Comparison of ENCODE assay signal across 1 cellular context in the genomic region with DNA sequence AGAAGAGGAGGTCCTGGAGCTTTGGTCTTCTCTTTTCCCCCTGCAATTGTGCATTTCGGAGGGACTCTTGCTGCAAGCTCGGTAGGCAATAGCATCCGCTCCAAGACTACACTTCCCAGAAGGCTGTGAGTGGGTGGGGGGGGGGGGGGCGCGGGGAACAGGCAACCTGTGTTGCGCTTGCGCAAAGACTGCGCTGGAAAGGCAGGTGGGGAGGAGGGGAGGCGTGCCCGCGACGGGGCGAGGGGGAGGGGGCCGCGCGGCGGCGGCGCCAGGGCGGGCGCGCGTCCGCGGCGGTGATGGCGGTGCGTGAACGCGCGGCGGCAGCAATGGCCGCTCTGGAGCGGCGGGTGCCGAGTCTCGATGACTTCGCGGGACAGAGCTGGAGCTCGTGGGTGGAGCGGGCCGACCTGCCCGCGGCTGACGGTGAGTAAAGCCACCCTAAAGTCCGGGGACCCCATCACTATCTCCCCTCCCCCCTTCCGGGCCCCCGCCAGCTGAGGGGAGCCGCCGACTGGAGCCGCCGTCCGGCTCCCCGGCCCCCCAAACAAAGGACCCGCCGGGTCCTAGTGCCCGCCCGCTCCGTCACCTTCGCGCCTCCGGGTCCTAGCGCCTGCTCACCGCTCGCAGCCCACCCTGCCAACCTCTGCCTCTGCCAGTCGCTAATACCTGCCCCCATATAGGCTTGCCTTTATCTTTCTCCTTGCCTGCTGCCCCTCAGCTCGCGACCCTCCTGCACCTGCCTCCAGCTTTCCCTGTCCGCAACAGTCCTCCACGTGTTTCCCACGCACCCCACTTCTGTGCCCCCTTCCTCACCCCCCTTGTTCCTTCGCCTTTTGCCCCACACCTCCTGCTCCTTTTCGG.
TF ChIP-seq lines count a peak whose summit lies in the region.

A gene with protein sequence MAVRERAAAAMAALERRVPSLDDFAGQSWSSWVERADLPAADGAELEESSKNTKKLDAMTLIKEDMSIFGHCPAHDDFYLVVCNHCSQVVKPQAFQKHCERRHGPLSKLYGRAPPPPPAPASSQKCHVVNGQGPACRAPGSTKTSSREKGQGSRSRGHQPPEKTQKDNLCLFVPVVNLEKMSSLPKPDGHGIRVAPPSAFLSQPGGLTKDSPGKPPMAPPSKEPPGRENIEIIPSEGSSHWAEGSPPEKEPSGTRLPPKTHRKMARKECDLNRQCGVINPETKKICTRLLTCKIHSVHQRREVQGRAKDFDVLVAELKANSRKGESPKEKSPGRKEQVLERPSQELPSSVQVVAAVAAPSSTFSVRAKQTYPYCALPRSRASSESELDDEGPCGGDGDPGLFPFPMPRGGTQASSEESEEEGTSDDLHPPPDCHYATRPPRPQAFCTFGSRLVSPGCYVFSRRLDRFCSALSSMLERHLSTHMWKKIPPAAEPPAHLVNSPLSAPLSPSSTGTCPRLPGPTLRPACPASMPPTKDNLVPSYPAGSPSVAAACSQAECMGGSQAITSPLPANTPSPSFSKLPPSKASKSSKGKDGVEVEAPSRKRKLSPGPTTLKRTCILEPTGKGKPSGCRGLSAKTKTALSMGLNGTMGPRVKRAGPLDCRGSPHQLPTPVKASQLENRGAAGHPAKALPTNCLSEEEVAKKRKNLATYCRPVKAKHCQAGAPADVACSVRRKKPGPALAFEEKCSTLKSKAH (plus strand): TSS at position 248 of the 861 bp plus-strand sequence. CDS start 49 bp downstream, at position 297.

TF ChIP-seq in WTC11, 78 proteins besides CTCF, POLR2A, EP300 and RAD21 (continued from another document and continues in another):
- TF ChIP-seq, protein P1, sequence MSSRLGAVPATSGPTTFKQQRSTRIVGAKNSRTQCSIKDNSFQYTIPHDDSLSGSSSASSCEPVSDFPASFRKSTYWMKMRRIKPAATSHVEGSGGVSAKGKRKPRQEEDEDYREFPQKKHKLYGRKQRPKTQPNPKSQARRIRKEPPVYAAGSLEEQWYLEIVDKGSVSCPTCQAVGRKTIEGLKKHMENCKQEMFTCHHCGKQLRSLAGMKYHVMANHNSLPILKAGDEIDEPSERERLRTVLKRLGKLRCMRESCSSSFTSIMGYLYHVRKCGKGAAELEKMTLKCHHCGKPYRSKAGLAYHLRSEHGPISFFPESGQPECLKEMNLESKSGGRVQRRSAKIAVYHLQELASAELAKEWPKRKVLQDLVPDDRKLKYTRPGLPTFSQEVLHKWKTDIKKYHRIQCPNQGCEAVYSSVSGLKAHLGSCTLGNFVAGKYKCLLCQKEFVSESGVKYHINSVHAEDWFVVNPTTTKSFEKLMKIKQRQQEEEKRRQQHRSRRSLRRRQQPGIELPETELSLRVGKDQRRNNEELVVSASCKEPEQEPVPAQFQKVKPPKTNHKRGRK (CRISPR knock-in tag; IDR thresholded peaks at IDR 0.05; ENCODE audit: borderline replicate concordance), result no peak
- TF ChIP-seq, protein P2, sequence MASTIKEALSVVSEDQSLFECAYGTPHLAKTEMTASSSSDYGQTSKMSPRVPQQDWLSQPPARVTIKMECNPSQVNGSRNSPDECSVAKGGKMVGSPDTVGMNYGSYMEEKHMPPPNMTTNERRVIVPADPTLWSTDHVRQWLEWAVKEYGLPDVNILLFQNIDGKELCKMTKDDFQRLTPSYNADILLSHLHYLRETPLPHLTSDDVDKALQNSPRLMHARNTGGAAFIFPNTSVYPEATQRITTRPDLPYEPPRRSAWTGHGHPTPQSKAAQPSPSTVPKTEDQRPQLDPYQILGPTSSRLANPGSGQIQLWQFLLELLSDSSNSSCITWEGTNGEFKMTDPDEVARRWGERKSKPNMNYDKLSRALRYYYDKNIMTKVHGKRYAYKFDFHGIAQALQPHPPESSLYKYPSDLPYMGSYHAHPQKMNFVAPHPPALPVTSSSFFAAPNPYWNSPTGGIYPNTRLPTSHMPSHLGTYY (CRISPR knock-in tag; IDR thresholded peaks at IDR 0.05), result 0 out of 2 replicates have a peak, but pooled peaks have one; percentile 49
- TF ChIP-seq, protein P3, sequence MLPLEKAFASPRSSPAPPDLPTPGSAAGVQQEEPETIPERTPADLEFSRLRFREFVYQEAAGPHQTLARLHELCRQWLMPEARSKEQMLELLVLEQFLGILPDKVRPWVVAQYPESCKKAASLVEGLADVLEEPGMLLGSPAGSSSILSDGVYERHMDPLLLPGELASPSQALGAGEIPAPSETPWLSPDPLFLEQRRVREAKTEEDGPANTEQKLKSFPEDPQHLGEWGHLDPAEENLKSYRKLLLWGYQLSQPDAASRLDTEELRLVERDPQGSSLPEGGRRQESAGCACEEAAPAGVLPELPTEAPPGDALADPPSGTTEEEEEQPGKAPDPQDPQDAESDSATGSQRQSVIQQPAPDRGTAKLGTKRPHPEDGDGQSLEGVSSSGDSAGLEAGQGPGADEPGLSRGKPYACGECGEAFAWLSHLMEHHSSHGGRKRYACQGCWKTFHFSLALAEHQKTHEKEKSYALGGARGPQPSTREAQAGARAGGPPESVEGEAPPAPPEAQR (CRISPR knock-in tag; IDR thresholded peaks at IDR 0.05), result no peak
- TF ChIP-seq, protein P4, sequence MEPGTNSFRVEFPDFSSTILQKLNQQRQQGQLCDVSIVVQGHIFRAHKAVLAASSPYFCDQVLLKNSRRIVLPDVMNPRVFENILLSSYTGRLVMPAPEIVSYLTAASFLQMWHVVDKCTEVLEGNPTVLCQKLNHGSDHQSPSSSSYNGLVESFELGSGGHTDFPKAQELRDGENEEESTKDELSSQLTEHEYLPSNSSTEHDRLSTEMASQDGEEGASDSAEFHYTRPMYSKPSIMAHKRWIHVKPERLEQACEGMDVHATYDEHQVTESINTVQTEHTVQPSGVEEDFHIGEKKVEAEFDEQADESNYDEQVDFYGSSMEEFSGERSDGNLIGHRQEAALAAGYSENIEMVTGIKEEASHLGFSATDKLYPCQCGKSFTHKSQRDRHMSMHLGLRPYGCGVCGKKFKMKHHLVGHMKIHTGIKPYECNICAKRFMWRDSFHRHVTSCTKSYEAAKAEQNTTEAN (CRISPR knock-in tag; IDR thresholded peaks at IDR 0.05), result peak; percentile 41; the same call in 1 of the 2 replicates
- TF ChIP-seq TCF7 (CRISPR knock-in tag; IDR thresholded peaks at IDR 0.05; ENCODE audit: low read depth), result no peak
- peak; percentile 76; the same call in 1 of the 2 replicates for TF ChIP-seq NFE2L1 (CRISPR knock-in tag; IDR thresholded peaks at IDR 0.05)
- 0 out of 2 replicates have a peak, but pooled peaks have one; percentile 44 for TF ChIP-seq EMX1 (CRISPR knock-in tag; IDR thresholded peaks at IDR 0.05)
- TF ChIP-seq SP1 (CRISPR knock-in tag; conservative IDR thresholded peaks at IDR 0.05), result no peak; the same call in none of the 2 replicates
- peak; percentile 75; the same call in 1 of the 2 replicates for TF ChIP-seq CREM (CRISPR knock-in tag; IDR thresholded peaks at IDR 0.05)
- no peak for TF ChIP-seq ZNF138 (CRISPR knock-in tag; conservative IDR thresholded peaks at IDR 0.05)
- TF ChIP-seq, protein P5, sequence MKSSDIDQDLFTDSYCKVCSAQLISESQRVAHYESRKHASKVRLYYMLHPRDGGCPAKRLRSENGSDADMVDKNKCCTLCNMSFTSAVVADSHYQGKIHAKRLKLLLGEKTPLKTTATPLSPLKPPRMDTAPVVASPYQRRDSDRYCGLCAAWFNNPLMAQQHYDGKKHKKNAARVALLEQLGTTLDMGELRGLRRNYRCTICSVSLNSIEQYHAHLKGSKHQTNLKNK (CRISPR knock-in tag; IDR thresholded peaks at IDR 0.05), result no peak
- TF ChIP-seq, protein P6, sequence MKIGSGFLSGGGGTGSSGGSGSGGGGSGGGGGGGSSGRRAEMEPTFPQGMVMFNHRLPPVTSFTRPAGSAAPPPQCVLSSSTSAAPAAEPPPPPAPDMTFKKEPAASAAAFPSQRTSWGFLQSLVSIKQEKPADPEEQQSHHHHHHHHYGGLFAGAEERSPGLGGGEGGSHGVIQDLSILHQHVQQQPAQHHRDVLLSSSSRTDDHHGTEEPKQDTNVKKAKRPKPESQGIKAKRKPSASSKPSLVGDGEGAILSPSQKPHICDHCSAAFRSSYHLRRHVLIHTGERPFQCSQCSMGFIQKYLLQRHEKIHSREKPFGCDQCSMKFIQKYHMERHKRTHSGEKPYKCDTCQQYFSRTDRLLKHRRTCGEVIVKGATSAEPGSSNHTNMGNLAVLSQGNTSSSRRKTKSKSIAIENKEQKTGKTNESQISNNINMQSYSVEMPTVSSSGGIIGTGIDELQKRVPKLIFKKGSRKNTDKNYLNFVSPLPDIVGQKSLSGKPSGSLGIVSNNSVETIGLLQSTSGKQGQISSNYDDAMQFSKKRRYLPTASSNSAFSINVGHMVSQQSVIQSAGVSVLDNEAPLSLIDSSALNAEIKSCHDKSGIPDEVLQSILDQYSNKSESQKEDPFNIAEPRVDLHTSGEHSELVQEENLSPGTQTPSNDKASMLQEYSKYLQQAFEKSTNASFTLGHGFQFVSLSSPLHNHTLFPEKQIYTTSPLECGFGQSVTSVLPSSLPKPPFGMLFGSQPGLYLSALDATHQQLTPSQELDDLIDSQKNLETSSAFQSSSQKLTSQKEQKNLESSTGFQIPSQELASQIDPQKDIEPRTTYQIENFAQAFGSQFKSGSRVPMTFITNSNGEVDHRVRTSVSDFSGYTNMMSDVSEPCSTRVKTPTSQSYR (CRISPR knock-in tag; IDR thresholded peaks at IDR 0.05), result 0 out of 2 replicates have a peak, but pooled peaks have one; percentile 16
- TF ChIP-seq, protein P7, sequence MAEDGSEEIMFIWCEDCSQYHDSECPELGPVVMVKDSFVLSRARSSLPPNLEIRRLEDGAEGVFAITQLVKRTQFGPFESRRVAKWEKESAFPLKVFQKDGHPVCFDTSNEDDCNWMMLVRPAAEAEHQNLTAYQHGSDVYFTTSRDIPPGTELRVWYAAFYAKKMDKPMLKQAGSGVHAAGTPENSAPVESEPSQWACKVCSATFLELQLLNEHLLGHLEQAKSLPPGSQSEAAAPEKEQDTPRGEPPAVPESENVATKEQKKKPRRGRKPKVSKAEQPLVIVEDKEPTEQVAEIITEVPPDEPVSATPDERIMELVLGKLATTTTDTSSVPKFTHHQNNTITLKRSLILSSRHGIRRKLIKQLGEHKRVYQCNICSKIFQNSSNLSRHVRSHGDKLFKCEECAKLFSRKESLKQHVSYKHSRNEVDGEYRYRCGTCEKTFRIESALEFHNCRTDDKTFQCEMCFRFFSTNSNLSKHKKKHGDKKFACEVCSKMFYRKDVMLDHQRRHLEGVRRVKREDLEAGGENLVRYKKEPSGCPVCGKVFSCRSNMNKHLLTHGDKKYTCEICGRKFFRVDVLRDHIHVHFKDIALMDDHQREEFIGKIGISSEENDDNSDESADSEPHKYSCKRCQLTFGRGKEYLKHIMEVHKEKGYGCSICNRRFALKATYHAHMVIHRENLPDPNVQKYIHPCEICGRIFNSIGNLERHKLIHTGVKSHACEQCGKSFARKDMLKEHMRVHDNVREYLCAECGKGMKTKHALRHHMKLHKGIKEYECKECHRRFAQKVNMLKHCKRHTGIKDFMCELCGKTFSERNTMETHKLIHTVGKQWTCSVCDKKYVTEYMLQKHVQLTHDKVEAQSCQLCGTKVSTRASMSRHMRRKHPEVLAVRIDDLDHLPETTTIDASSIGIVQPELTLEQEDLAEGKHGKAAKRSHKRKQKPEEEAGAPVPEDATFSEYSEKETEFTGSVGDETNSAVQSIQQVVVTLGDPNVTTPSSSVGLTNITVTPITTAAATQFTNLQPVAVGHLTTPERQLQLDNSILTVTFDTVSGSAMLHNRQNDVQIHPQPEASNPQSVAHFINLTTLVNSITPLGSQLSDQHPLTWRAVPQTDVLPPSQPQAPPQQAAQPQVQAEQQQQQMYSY (CRISPR knock-in tag; IDR thresholded peaks at IDR 0.05), result peak; percentile 57; the same call in 1 of the 2 replicates
- TF ChIP-seq KAT7 (CRISPR knock-in tag; IDR thresholded peaks at IDR 0.05; ENCODE audit: borderline replicate concordance), result no peak
- TF ChIP-seq, protein P8, sequence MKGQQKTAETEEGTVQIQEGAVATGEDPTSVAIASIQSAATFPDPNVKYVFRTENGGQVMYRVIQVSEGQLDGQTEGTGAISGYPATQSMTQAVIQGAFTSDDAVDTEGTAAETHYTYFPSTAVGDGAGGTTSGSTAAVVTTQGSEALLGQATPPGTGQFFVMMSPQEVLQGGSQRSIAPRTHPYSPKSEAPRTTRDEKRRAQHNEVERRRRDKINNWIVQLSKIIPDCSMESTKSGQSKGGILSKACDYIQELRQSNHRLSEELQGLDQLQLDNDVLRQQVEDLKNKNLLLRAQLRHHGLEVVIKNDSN (CRISPR knock-in tag; IDR thresholded peaks at IDR 0.05), result no peak
- TF ChIP-seq, protein P9, sequence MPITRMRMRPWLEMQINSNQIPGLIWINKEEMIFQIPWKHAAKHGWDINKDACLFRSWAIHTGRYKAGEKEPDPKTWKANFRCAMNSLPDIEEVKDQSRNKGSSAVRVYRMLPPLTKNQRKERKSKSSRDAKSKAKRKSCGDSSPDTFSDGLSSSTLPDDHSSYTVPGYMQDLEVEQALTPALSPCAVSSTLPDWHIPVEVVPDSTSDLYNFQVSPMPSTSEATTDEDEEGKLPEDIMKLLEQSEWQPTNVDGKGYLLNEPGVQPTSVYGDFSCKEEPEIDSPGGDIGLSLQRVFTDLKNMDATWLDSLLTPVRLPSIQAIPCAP (CRISPR knock-in tag; IDR thresholded peaks at IDR 0.05), result no peak
- TF ChIP-seq NR3C1 (CRISPR knock-in tag; conservative IDR thresholded peaks at IDR 0.05; ENCODE audit: low read depth), result no peak
- 0 out of 2 replicates have a peak, but pooled peaks have one; percentile 32 for TF ChIP-seq ETV6 (CRISPR knock-in tag; IDR thresholded peaks at IDR 0.05)
- TF ChIP-seq, protein P10, sequence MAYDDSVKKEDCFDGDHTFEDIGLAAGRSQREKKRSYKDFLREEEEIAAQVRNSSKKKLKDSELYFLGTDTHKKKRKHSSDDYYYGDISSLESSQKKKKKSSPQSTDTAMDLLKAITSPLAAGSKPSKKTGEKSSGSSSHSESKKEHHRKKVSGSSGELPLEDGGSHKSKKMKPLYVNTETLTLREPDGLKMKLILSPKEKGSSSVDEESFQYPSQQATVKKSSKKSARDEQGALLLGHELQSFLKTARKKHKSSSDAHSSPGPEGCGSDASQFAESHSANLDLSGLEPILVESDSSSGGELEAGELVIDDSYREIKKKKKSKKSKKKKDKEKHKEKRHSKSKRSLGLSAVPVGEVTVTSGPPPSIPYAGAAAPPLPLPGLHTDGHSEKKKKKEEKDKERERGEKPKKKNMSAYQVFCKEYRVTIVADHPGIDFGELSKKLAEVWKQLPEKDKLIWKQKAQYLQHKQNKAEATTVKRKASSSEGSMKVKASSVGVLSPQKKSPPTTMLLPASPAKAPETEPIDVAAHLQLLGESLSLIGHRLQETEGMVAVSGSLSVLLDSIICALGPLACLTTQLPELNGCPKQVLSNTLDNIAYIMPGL (CRISPR knock-in tag; IDR thresholded peaks at IDR 0.05), result peak; percentile 56
